ENCODE assay signal across 8 cellular contexts in genomic region chr17:16838795-16839194, GRCh38.
DNase-seq lines count a peak whose midpoint lies in the region; ATAC-seq, FAIRE-seq and TF ChIP-seq lines count a peak whose summit lies in the region.
"Not testable (repeated sequence)": the region's sequence is repeated elsewhere in the genome, so short reads cannot be mapped to it uniquely, and the experiment has no call there.

No MANE protein-coding gene starts in this region.

- in situ Hi-C loops in HepG2 (cut with HindIII; ENCODE audit: extremely low pct_ligation_motif_present, low pct_unique_long_range_greater_than_20kb) = not testable (repeated sequence)

- H3K9ac ChIP-seq in DND-41 (ENCODE audit: low read depth, low read length); HepG2 (ENCODE audit: insufficient read depth, low read depth, low read length): not testable (repeated sequence)

- H3K4me1 ChIP-seq in DND-41 (ENCODE audit: insufficient read depth, low read length); foreskin keratinocyte; HepG2 (ENCODE audit: insufficient read depth, low read length); upper lobe of left lung: not testable (repeated sequence)

- POLR2A ChIA-PET in HepG2 (lab: Yijun Ruan, JAX) = not testable (repeated sequence)

- not testable (repeated sequence) for H3K27ac ChIP-seq in DND-41 (ENCODE audit: low read length); foreskin keratinocyte; HepG2 (ENCODE audit: extremely low read length, insufficient read depth, low read length); upper lobe of left lung

- H3K27ac Mint-ChIP-seq in stimulated activated effector memory CD8-positive, alpha-beta T cell treated with anti-CD3 and anti-CD28 coated beads, Interleukin-12 subunit alpha, Interleukin-12 subunit beta, amount 100 ng/mL, for 72 hours = not testable (repeated sequence)

- CTCF ChIA-PET in HepG2 (lab: Yijun Ruan, JAX; ENCODE audit: low intra/inter-chr PET ratio, low total read pairs) = not testable (repeated sequence)

- not testable (repeated sequence) for H3K79me2 ChIP-seq in DND-41 (ENCODE audit: insufficient read depth, low read length); HepG2 (ENCODE audit: insufficient read depth, low read length)

- H3K9me3 ChIP-seq in DND-41 (ENCODE audit: insufficient read depth, low read length, severe bottlenecking); HepG2 (ENCODE audit: low read length); upper lobe of left lung: not testable (repeated sequence)

- H2AFZ ChIP-seq in DND-41 (ENCODE audit: low read depth, low read length); HepG2 (ENCODE audit: low read length): not testable (repeated sequence)

- BruUV-seq in HepG2 (replicated peaks; lab: Mats Ljungman, UMichigan) = not testable (repeated sequence)

- not testable (repeated sequence) for H3K36me3 ChIP-seq in DND-41 (ENCODE audit: insufficient read depth, low read length); HepG2 (replicated peaks in 1 of 2; ENCODE audit: control insufficient read depth in 1 of 2, insufficient read depth in 2 of 2, low read length in 2 of 2); upper lobe of left lung

- not testable (repeated sequence) for FAIRE-seq in HepG2 (lab: Jason Lieb, UNC)

- intact Hi-C loops in HepG2 (cut with micrococcal nuclease; ENCODE audit: unreplicated experiment) = not testable (repeated sequence)

- TF ChIP-seq CTCF in DND-41 (IDR thresholded peaks at IDR 0.05; ENCODE audit: borderline replicate concordance, extremely low read depth, low read length, poor library complexity, severe bottlenecking); foreskin keratinocyte (conservative IDR thresholded peaks at IDR 0.05); HepG2 (CRISPR knock-in tag; IDR thresholded peaks at IDR 0.05); omental fat pad (IDR thresholded peaks at IDR 0.05); upper lobe of left lung (IDR thresholded peaks at IDR 0.05): not testable (repeated sequence)

- not testable (repeated sequence) for H3K4me1 Mint-ChIP-seq in stimulated activated effector memory CD8-positive, alpha-beta T cell treated with anti-CD3 and anti-CD28 coated beads, Interleukin-12 subunit alpha, Interleukin-12 subunit beta, amount 100 ng/mL, for 72 hours

- H3K9me3 Mint-ChIP-seq in stimulated activated effector memory CD8-positive, alpha-beta T cell treated with anti-CD3 and anti-CD28 coated beads, Interleukin-12 subunit alpha, Interleukin-12 subunit beta, amount 100 ng/mL, for 72 hours = not testable (repeated sequence)

- not testable (repeated sequence) for TF ChIP-seq EP300 in HepG2 (IDR thresholded peaks at IDR 0.05; ENCODE audit: low read depth in 2 of 2, low read length in 2 of 2); HepG2 (CRISPR knock-in tag; IDR thresholded peaks at IDR 0.05; ENCODE audit: borderline replicate concordance); upper lobe of left lung (IDR thresholded peaks at IDR 0.05)

- not testable (repeated sequence) for H3K36me3 Mint-ChIP-seq in stimulated activated effector memory CD8-positive, alpha-beta T cell treated with anti-CD3 and anti-CD28 coated beads, Interleukin-12 subunit alpha, Interleukin-12 subunit beta, amount 100 ng/mL, for 72 hours

- no CpG with 5 or more reads among the region's 6 CpGs for WGBS in HepG2 (ENCODE audit: low lambda C conversion rate)
- no CpG with 5 or more reads among the region's 6 CpGs for WGBS in upper lobe of left lung, 2 donors

- H4K20me1 ChIP-seq in DND-41 (ENCODE audit: insufficient read depth, low read length); HepG2 (ENCODE audit: insufficient read depth, low read length): not testable (repeated sequence)

- not testable (repeated sequence) for H3K4me2 ChIP-seq in DND-41 (ENCODE audit: insufficient read depth, low read length); HepG2 (ENCODE audit: low read depth, low read length)

- TF ChIP-seq RAD21 in HepG2 (CRISPR knock-in tag; IDR thresholded peaks at IDR 0.05) = not testable (repeated sequence)

- DNase-seq in DND-41; foreskin keratinocyte; HepG2 (ENCODE audit: low spot score); omental fat pad (ENCODE audit: low spot score); stimulated activated effector memory CD8-positive, alpha-beta T cell treated with anti-CD3 and anti-CD28 coated beads, Interleukin-12 subunit alpha, Interleukin-12 subunit beta, amount 100 ng/mL, for 72 hours (ENCODE audit: low spot score in 2 of 2); upper lobe of left lung: not testable (repeated sequence)
- DNase-seq in activated effector memory CD4-positive, alpha-beta T cell treated with anti-CD3 and anti-CD28 coated beads, Interleukin-2, amount 50 U/mL, for 16 hours = peak; percentile 43
- DNase-seq in mesenteric fat pad (ENCODE audit: low spot score) = peak; percentile 37

- not testable (repeated sequence) for TF ChIP-seq POLR2A in HepG2 (IDR thresholded peaks at IDR 0.05; ENCODE audit: insufficient read depth in 1 of 2, low read depth in 2 of 2, low read length in 2 of 2); upper lobe of left lung (IDR thresholded peaks at IDR 0.05)

- not testable (repeated sequence) for H3K4me3 Mint-ChIP-seq in stimulated activated effector memory CD8-positive, alpha-beta T cell treated with anti-CD3 and anti-CD28 coated beads, Interleukin-12 subunit alpha, Interleukin-12 subunit beta, amount 100 ng/mL, for 72 hours

- ATAC-seq in DND-41 (ENCODE audit: insufficient read depth, low read depth) (peak; percentile 37; the same call in 1 of the 3 replicates), foreskin keratinocyte (peak; percentile 45), HepG2 (peak; percentile 23; the same call in 1 of the 3 replicates), omental fat pad (ENCODE audit: low FRiP score) (peak; percentile 20), upper lobe of left lung (ENCODE audit: low FRiP score in 2 of 2) (peak; percentile 38 to 73)
- ATAC-seq in stimulated activated effector memory CD8-positive, alpha-beta T cell treated with anti-CD3 and anti-CD28 coated beads, Interleukin-12 subunit alpha, Interleukin-12 subunit beta, amount 100 ng/mL, for 72 hours = peak; percentile 15

- not testable (repeated sequence) for H3K4me3 ChIP-seq in DND-41 (ENCODE audit: low read depth in 1 of 2, low read length in 2 of 2); HepG2 (replicated peaks in 1 of 3; ENCODE audit: insufficient read depth in 1 of 3, low read depth in 2 of 3, low read length in 3 of 3); upper lobe of left lung

- not testable (repeated sequence) for H3K27me3 ChIP-seq in DND-41 (ENCODE audit: insufficient read depth, low read length, poor library complexity); foreskin keratinocyte; HepG2 (ENCODE audit: control insufficient read depth in 1 of 2, insufficient read depth in 2 of 2, low read length in 2 of 2); upper lobe of left lung
